Comparison of ENCODE assay signal across 1 cellular context in genomic region chr1:65459397-65459768, GRCh38.
TF ChIP-seq lines count a peak whose summit lies in the region.

No MANE protein-coding gene starts in this region.

TF ChIP-seq in HepG2, 621 proteins besides CTCF, POLR2A, EP300 and RAD21 (continued from another document):
- TF ChIP-seq TFDP1 (CRISPR knock-in tag; IDR thresholded peaks at IDR 0.05; ENCODE audit: borderline replicate concordance) (no peak), ZNF441 (CRISPR knock-in tag; IDR thresholded peaks at IDR 0.05; ENCODE audit: borderline replicate concordance) (no peak), MIER3 (CRISPR knock-in tag; IDR thresholded peaks at IDR 0.05; ENCODE audit: borderline replicate concordance) (no peak), ZNF101 (CRISPR knock-in tag; IDR thresholded peaks at IDR 0.05; ENCODE audit: borderline replicate concordance, low read depth) (no peak), CREBL2 (CRISPR knock-in tag; IDR thresholded peaks at IDR 0.05; ENCODE audit: borderline replicate concordance) (no peak), MBD4 (IDR thresholded peaks at IDR 0.05; ENCODE audit: borderline replicate concordance, low read length) (no peak), ZBTB42 (CRISPR knock-in tag; IDR thresholded peaks at IDR 0.05) (no peak), E2F2 (CRISPR knock-in tag; IDR thresholded peaks at IDR 0.05; ENCODE audit: borderline replicate concordance) (no peak), SSRP1 (CRISPR knock-in tag; IDR thresholded peaks at IDR 0.05) (no peak), SOX13 (IDR thresholded peaks at IDR 0.05) (no peak), SOX13 (CRISPR knock-in tag; conservative IDR thresholded peaks at IDR 0.05 in 1 of 2, IDR thresholded peaks at IDR 0.05 in 1 of 2) (0 out of 4 replicates have a peak, but pooled peaks of 1 of the 2 experiments have one; percentile 19), POLR2G (IDR thresholded peaks at IDR 0.05; ENCODE audit: low read depth, low read length) (no peak), ZNF616 (CRISPR knock-in tag; IDR thresholded peaks at IDR 0.05; ENCODE audit: low read depth) (no peak), ZNF768 (CRISPR knock-in tag; IDR thresholded peaks at IDR 0.05) (no peak), BCL6 (CRISPR knock-in tag; IDR thresholded peaks at IDR 0.05) (0 out of 2 replicates have a peak, but pooled peaks have one; percentile 8), AKNA (CRISPR knock-in tag; IDR thresholded peaks at IDR 0.05; ENCODE audit: borderline replicate concordance) (no peak), PHF8 (CRISPR knock-in tag; IDR thresholded peaks at IDR 0.05) (no peak), ZNF274 (CRISPR knock-in tag; IDR thresholded peaks at IDR 0.05) (no peak), GATA4 (IDR thresholded peaks at IDR 0.05; ENCODE audit: borderline replicate concordance, low read depth) (no peak), SPEN (CRISPR knock-in tag; IDR thresholded peaks at IDR 0.05; ENCODE audit: low read depth) (no peak), HMGA1 (CRISPR knock-in tag; conservative IDR thresholded peaks at IDR 0.05) (no peak), CCDC6 (CRISPR knock-in tag; IDR thresholded peaks at IDR 0.05) (no peak), ZNF777 (CRISPR knock-in tag; IDR thresholded peaks at IDR 0.05) (no peak), NFKB2 (CRISPR knock-in tag; IDR thresholded peaks at IDR 0.05; ENCODE audit: borderline replicate concordance) (no peak), DDIT3 (CRISPR knock-in tag; IDR thresholded peaks at IDR 0.05) (no peak), NCOA5 (CRISPR knock-in tag; IDR thresholded peaks at IDR 0.05) (no peak), KDM3A (CRISPR knock-in tag; IDR thresholded peaks at IDR 0.05; ENCODE audit: low read depth) (no peak), PAWR (CRISPR knock-in tag; IDR thresholded peaks at IDR 0.05; ENCODE audit: borderline replicate concordance) (no peak), ZNF24 (IDR thresholded peaks at IDR 0.05) (no peak), THRA (CRISPR knock-in tag; IDR thresholded peaks at IDR 0.05; ENCODE audit: borderline replicate concordance) (no peak), ATRX (CRISPR knock-in tag; IDR thresholded peaks at IDR 0.05; ENCODE audit: borderline replicate concordance) (no peak), ZFY (CRISPR knock-in tag; IDR thresholded peaks at IDR 0.05) (no peak), CHD4 (IDR thresholded peaks at IDR 0.05; ENCODE audit: borderline replicate concordance, low read length) (no peak), ZNF713 (CRISPR knock-in tag; IDR thresholded peaks at IDR 0.05) (no peak), BATF2 (CRISPR knock-in tag; IDR thresholded peaks at IDR 0.05) (no peak), TEAD3 (CRISPR knock-in tag; optimal IDR thresholded peaks at IDR 0.05; ENCODE audit: borderline replicate concordance) (peak; percentile 23), HOXD1 (CRISPR knock-in tag; IDR thresholded peaks at IDR 0.05) (no peak), E2F1 (CRISPR knock-in tag; IDR thresholded peaks at IDR 0.05) (no peak), ELF1 (CRISPR knock-in tag; IDR thresholded peaks at IDR 0.05) (peak; percentile 69), THAP8 (CRISPR knock-in tag; IDR thresholded peaks at IDR 0.05; ENCODE audit: borderline replicate concordance) (no peak), ZNF317 (CRISPR knock-in tag; IDR thresholded peaks at IDR 0.05) (no peak), ZNF407 (CRISPR knock-in tag; IDR thresholded peaks at IDR 0.05; ENCODE audit: not compliant biosample characterization) (no peak), YEATS4 (CRISPR knock-in tag; IDR thresholded peaks at IDR 0.05; ENCODE audit: borderline replicate concordance) (no peak), STAG1 (CRISPR knock-in tag; IDR thresholded peaks at IDR 0.05) (peak; percentile 59)
TF ChIP-seq in HepG2: peak in this region for 6.
